ENCODE assay signal across 2 cellular contexts in genomic region chr3:171858770-171859169, GRCh38. TPM values are rescaled to one million over a fixed set of nuclear protein-coding genes. Genes with fewer than 3 reads are reported as not detected.
"Had no signal": no experiment of that assay in that cellular context is flagged by ENCODE, and none has a peak within 500 bp of the region (broad histone marks: within the 10 kb centered on the region; RNA-seq: fewer than 3 reads in every experiment).

No MANE protein-coding gene starts in this region.

RNA-seq across cellular contexts. Expression of gene TMEM212, which starts 15.6 kb away (rescaled TPM):
- total RNA-seq: G401, GM12878 had no signal
- polyA plus RNA-seq: GM12878 had no signal

RNA-seq across cellular contexts. Expression of gene PLD1, which starts 48.5 kb away (rescaled TPM):
- total RNA-seq: G401 had no signal
